ENCODE assay signal across 42 cellular contexts in genomic region chr5:148172377-148172776, GRCh38. TPM values are rescaled to one million over a fixed set of nuclear protein-coding genes. Genes with fewer than 3 reads are reported as not detected.
"Had no signal": no experiment of that assay in that cellular context is flagged by ENCODE, and none has a peak within 500 bp of the region (broad histone marks: within the 10 kb centered on the region; RNA-seq: fewer than 3 reads in every experiment).

No MANE protein-coding gene starts in this region.

- H3K36me3 ChIP-seq: adrenal gland, ascending aorta, brain microvascular endothelial cell, breast epithelium, cardiac muscle cell had no signal

- H3K4me3 Mint-ChIP-seq: activated naive CD4-positive, alpha-beta T cell treated with anti-CD3 and anti-CD28 coated beads for 36 hours; activated naive CD4-positive, alpha-beta T cell treated with anti-CD3 and anti-CD28 coated beads, Interleukin-2, amount 10 ng/mL, durations not matched to agents 7 days and 5 days; activated naive CD4-positive, alpha-beta T cell treated with anti-CD3 and anti-CD28 coated beads, Interleukin-2, amount 50 U/mL, for 24 hours; activated naive CD8-positive, alpha-beta T cell; activated naive CD8-positive, alpha-beta T cell treated with anti-CD3 and anti-CD28 coated beads for 36 hours; activated naive CD8-positive, alpha-beta T cell treated with anti-CD3 and anti-CD28 coated beads, Interleukin-2, amount 10 ng/mL, durations not matched to agents 7 days and 5 days; activated naive CD8-positive, alpha-beta T cell treated with anti-CD3 and anti-CD28 coated beads, Interleukin-2, amount 50 U/mL, for 24 hours; activated T-cell treated with anti-CD3 and anti-CD28 coated beads, Interleukin-2, amount 50 U/mL, for 24 hours; activated T-cell treated with anti-CD3 and anti-CD28 coated beads, Interleukin-2, amount 50 U/mL, for 4 hours; activated T-cell treated with anti-CD3 and anti-CD28 coated beads, Interleukin-2, amount 50 U/mL, for 72 hours; activated T-helper 1 cell treated with anti-CD3 and anti-CD28 coated beads, Interleukin-12 subunit alpha, Interleukin-12 subunit beta, Interleukin-2, Interleukin-4 antibody, amounts not matched to agents 30 ng/mL and 10 ng/mL and 1 ng/mL, durations not matched to agents 14 hours and 24 hours and 36 hours; activated T-helper 17 cell treated with anti-CD3 and anti-CD28 coated beads, Interleukin-2, amount 50 U/mL, for 72 hours; brain; central memory CD8-positive, alpha-beta T cell had no signal

- H3K4me1 Mint-ChIP-seq: activated naive CD4-positive, alpha-beta T cell treated with anti-CD3 and anti-CD28 coated beads, Interleukin-2, amount 10 ng/mL, durations not matched to agents 7 days and 5 days; activated naive CD4-positive, alpha-beta T cell treated with anti-CD3 and anti-CD28 coated beads, Interleukin-2, amount 50 U/mL, for 24 hours; activated naive CD8-positive, alpha-beta T cell treated with anti-CD3 and anti-CD28 coated beads for 36 hours; activated naive CD8-positive, alpha-beta T cell treated with anti-CD3 and anti-CD28 coated beads, Interleukin-2, amount 10 ng/mL, durations not matched to agents 7 days and 5 days; activated naive CD8-positive, alpha-beta T cell treated with anti-CD3 and anti-CD28 coated beads, Interleukin-2, amount 50 U/mL, for 24 hours; activated T-helper 17 cell treated with anti-CD3 and anti-CD28 coated beads, Interleukin-2, amount 50 U/mL, for 72 hours; brain; central memory CD8-positive, alpha-beta T cell had no signal

- H3K4me3 ChIP-seq: adrenal gland, ascending aorta, body of pancreas, breast epithelium, cardiac muscle cell had no signal

- H3K27ac Mint-ChIP-seq: activated naive CD4-positive, alpha-beta T cell treated with anti-CD3 and anti-CD28 coated beads for 36 hours; activated naive CD4-positive, alpha-beta T cell treated with anti-CD3 and anti-CD28 coated beads, Interleukin-2, amount 10 ng/mL, durations not matched to agents 7 days and 5 days; activated naive CD4-positive, alpha-beta T cell treated with anti-CD3 and anti-CD28 coated beads, Interleukin-2, amount 50 U/mL, for 24 hours; activated naive CD4-positive, alpha-beta T cell treated with anti-CD3 and anti-CD28 coated beads, Interleukin-2, amount 50 U/mL, for 72 hours; activated naive CD8-positive, alpha-beta T cell; activated naive CD8-positive, alpha-beta T cell treated with anti-CD3 and anti-CD28 coated beads for 36 hours; activated naive CD8-positive, alpha-beta T cell treated with anti-CD3 and anti-CD28 coated beads, Interleukin-2, amount 10 ng/mL, durations not matched to agents 7 days and 5 days; activated naive CD8-positive, alpha-beta T cell treated with anti-CD3 and anti-CD28 coated beads, Interleukin-2, amount 50 U/mL, for 24 hours; activated T-cell treated with anti-CD3 and anti-CD28 coated beads, Interleukin-2, amount 50 U/mL, for 24 hours; activated T-cell treated with anti-CD3 and anti-CD28 coated beads, Interleukin-2, amount 50 U/mL, for 72 hours; activated T-helper 1 cell treated with anti-CD3 and anti-CD28 coated beads, Interleukin-12 subunit alpha, Interleukin-12 subunit beta, Interleukin-2, Interleukin-4 antibody, amounts not matched to agents 30 ng/mL and 10 ng/mL and 1 ng/mL, durations not matched to agents 14 hours and 24 hours and 36 hours; activated T-helper 17 cell treated with anti-CD3 and anti-CD28 coated beads, Interleukin-2, amount 50 U/mL, for 72 hours; activated T-helper 2 cell treated with anti-CD3 and anti-CD28 coated beads, Interferon-gamma antibody, Interleukin-2, Interleukin-4, amounts not matched to agents 10 μg/mL and 5 μg/mL and 100 μg/mL, durations not matched to agents 14 hours and 24 hours and 36 hours; brain had no signal

- H3K9me3 ChIP-seq: adrenal gland, ascending aorta, body of pancreas, breast epithelium had no signal

- H3K27me3 ChIP-seq: ascending aorta, body of pancreas, brain microvascular endothelial cell, breast epithelium, cardiac muscle cell had no signal

- H3K27me3 Mint-ChIP-seq: activated naive CD4-positive, alpha-beta T cell treated with anti-CD3 and anti-CD28 coated beads, Interleukin-2, amount 10 ng/mL, durations not matched to agents 7 days and 5 days; brain had no signal

- H3K36me3 Mint-ChIP-seq: activated naive CD4-positive, alpha-beta T cell treated with anti-CD3 and anti-CD28 coated beads, Interleukin-2, amount 10 ng/mL, durations not matched to agents 7 days and 5 days; activated naive CD4-positive, alpha-beta T cell treated with anti-CD3 and anti-CD28 coated beads, Interleukin-2, amount 50 U/mL, for 24 hours; activated naive CD4-positive, alpha-beta T cell treated with anti-CD3 and anti-CD28 coated beads, Interleukin-2, amount 50 U/mL, for 72 hours; activated naive CD8-positive, alpha-beta T cell; activated naive CD8-positive, alpha-beta T cell treated with anti-CD3 and anti-CD28 coated beads for 36 hours; activated naive CD8-positive, alpha-beta T cell treated with anti-CD3 and anti-CD28 coated beads, Interleukin-2, amount 10 ng/mL, durations not matched to agents 7 days and 5 days; brain had no signal

- H3K27ac ChIP-seq: adrenal gland, ascending aorta, body of pancreas, brain microvascular endothelial cell, breast epithelium, cardiac muscle cell had no signal

- H3K9me3 Mint-ChIP-seq: activated naive CD4-positive, alpha-beta T cell treated with anti-CD3 and anti-CD28 coated beads for 36 hours; activated naive CD4-positive, alpha-beta T cell treated with anti-CD3 and anti-CD28 coated beads, Interleukin-2, amount 10 ng/mL, durations not matched to agents 7 days and 5 days; activated naive CD4-positive, alpha-beta T cell treated with anti-CD3 and anti-CD28 coated beads, Interleukin-2, amount 50 U/mL, for 24 hours; activated naive CD4-positive, alpha-beta T cell treated with anti-CD3 and anti-CD28 coated beads, Interleukin-2, amount 50 U/mL, for 72 hours; activated naive CD8-positive, alpha-beta T cell treated with anti-CD3 and anti-CD28 coated beads for 36 hours; activated naive CD8-positive, alpha-beta T cell treated with anti-CD3 and anti-CD28 coated beads, Interleukin-2, amount 10 ng/mL, durations not matched to agents 7 days and 5 days; activated naive CD8-positive, alpha-beta T cell treated with anti-CD3 and anti-CD28 coated beads, Interleukin-2, amount 50 U/mL, for 24 hours; activated T-cell treated with anti-CD3 and anti-CD28 coated beads, Interleukin-2, amount 50 U/mL, for 24 hours; activated T-cell treated with anti-CD3 and anti-CD28 coated beads, Interleukin-2, amount 50 U/mL, for 4 hours; activated T-cell treated with anti-CD3 and anti-CD28 coated beads, Interleukin-2, amount 50 U/mL, for 72 hours; activated T-helper 1 cell treated with anti-CD3 and anti-CD28 coated beads, Interleukin-12 subunit alpha, Interleukin-12 subunit beta, Interleukin-2, Interleukin-4 antibody, amounts not matched to agents 30 ng/mL and 10 ng/mL and 1 ng/mL, durations not matched to agents 14 hours and 24 hours and 36 hours; activated T-helper 17 cell treated with anti-CD3 and anti-CD28 coated beads, Interleukin-2, amount 50 U/mL, for 72 hours; activated T-helper 2 cell treated with anti-CD3 and anti-CD28 coated beads, Interferon-gamma antibody, Interleukin-2, Interleukin-4, amounts not matched to agents 10 μg/mL and 5 μg/mL and 100 μg/mL, durations not matched to agents 14 hours and 24 hours and 36 hours; brain; central memory CD8-positive, alpha-beta T cell had no signal

- H3K4me1 ChIP-seq: adrenal gland, ascending aorta, body of pancreas, breast epithelium had no signal

- DNase-seq: activated effector memory CD4-positive, alpha-beta T cell treated with anti-CD3 and anti-CD28 coated beads, Interleukin-2, amount 50 U/mL, for 16 hours; activated effector memory CD4-positive, alpha-beta T cell treated with Interleukin-2 at 50 U/mL for 16 hours; activated gamma-delta T cell; activated gamma-delta T cell treated with Interleukin-2 at 50 U/mL for 16 hours; activated naive CD4-positive, alpha-beta T cell; activated naive CD4-positive, alpha-beta T cell treated with anti-CD3 and anti-CD28 coated beads for 36 hours; activated naive CD4-positive, alpha-beta T cell treated with anti-CD3 and anti-CD28 coated beads, Interleukin-2, amount 10 ng/mL, durations not matched to agents 7 days and 5 days; activated naive CD4-positive, alpha-beta T cell treated with anti-CD3 and anti-CD28 coated beads, Interleukin-2, amount 50 U/mL, for 16 hours; activated naive CD4-positive, alpha-beta T cell treated with Interleukin-2 at 50 U/mL for 16 hours; activated naive CD8-positive, alpha-beta T cell treated with anti-CD3 and anti-CD28 coated beads for 36 hours; activated naive CD8-positive, alpha-beta T cell treated with anti-CD3 and anti-CD28 coated beads, Interleukin-2, amount 10 ng/mL, durations not matched to agents 7 days and 5 days; activated naive CD8-positive, alpha-beta T cell treated with anti-CD3 and anti-CD28 coated beads, Interleukin-2, amount 50 U/mL, for 24 hours; activated T-cell treated with anti-CD3 and anti-CD28 coated beads, Interleukin-2, amount 50 U/mL, for 24 hours; activated T-cell treated with anti-CD3 and anti-CD28 coated beads, Interleukin-2, amount 50 U/mL, for 4 hours; activated T-cell treated with anti-CD3 and anti-CD28 coated beads, Interleukin-2, amount 50 U/mL, for 48 hours; activated T-cell treated with anti-CD3 and anti-CD28 coated beads, Interleukin-2, amount 50 U/mL, for 72 hours; adrenal gland; amniotic stem cell; amygdala; anterior cingulate cortex; aorta; body of pancreas; brain microvascular endothelial cell; caudate nucleus; central memory CD4-positive, alpha-beta T cell; cerebellar nuclear complex had no signal

- ATAC-seq: activated naive CD4-positive, alpha-beta T cell treated with anti-CD3 and anti-CD28 coated beads, Interleukin-2, amount 50 U/mL, for 72 hours; activated naive CD8-positive, alpha-beta T cell treated with anti-CD3 and anti-CD28 coated beads, Interleukin-2, amount 50 U/mL, for 24 hours; activated T-cell treated with anti-CD3 and anti-CD28 coated beads, Interleukin-2, amount 50 U/mL, for 4 hours; activated T-cell treated with anti-CD3 and anti-CD28 coated beads, Interleukin-2, amount 50 U/mL, for 72 hours; activated T-helper 17 cell treated with anti-CD3 and anti-CD28 coated beads, Interleukin-2, amount 50 U/mL, for 72 hours; body of pancreas had no signal

RNA-seq across cellular contexts. Expression of gene SPINK14, which starts 4.0 kb away (rescaled TPM):
- total RNA-seq: activated naive CD4-positive, alpha-beta T cell treated with anti-CD3 and anti-CD28 coated beads for 36 hours; activated naive CD4-positive, alpha-beta T cell treated with anti-CD3 and anti-CD28 coated beads, Interleukin-2, amount 50 U/mL, for 72 hours; activated naive CD8-positive, alpha-beta T cell treated with anti-CD3 and anti-CD28 coated beads for 36 hours; activated naive CD8-positive, alpha-beta T cell treated with anti-CD3 and anti-CD28 coated beads, Interleukin-2, amount 10 ng/mL, durations not matched to agents 7 days and 5 days; activated T-cell treated with anti-CD3 and anti-CD28 coated beads, Interleukin-2, amount 50 U/mL, for 4 hours; activated T-cell treated with anti-CD3 and anti-CD28 coated beads, Interleukin-2, amount 50 U/mL, for 72 hours; activated T-helper 1 cell treated with anti-CD3 and anti-CD28 coated beads, Interleukin-12 subunit alpha, Interleukin-12 subunit beta, Interleukin-2, Interleukin-4 antibody, amounts not matched to agents 30 ng/mL and 10 ng/mL and 1 ng/mL, durations not matched to agents 14 hours and 24 hours and 36 hours; activated T-helper 17 cell treated with anti-CD3 and anti-CD28 coated beads, Interleukin-2, amount 50 U/mL, for 72 hours; activated T-helper 2 cell treated with anti-CD3 and anti-CD28 coated beads, Interferon-gamma antibody, Interleukin-2, Interleukin-4, amounts not matched to agents 10 μg/mL and 5 μg/mL and 100 μg/mL, durations not matched to agents 14 hours and 24 hours and 36 hours; adrenal gland; aorta; ascending aorta; astrocyte; body of pancreas; breast epithelium; bronchial epithelial cell; cardiac muscle cell; cardiac septum; cerebellum; chondrocyte had no signal

RNA-seq across cellular contexts. Expression of gene SPINK6, which starts 30.5 kb away (rescaled TPM):
- total RNA-seq: activated naive CD4-positive, alpha-beta T cell treated with anti-CD3 and anti-CD28 coated beads for 36 hours; activated naive CD4-positive, alpha-beta T cell treated with anti-CD3 and anti-CD28 coated beads, Interleukin-2, amount 50 U/mL, for 72 hours; activated naive CD8-positive, alpha-beta T cell treated with anti-CD3 and anti-CD28 coated beads for 36 hours; activated naive CD8-positive, alpha-beta T cell treated with anti-CD3 and anti-CD28 coated beads, Interleukin-2, amount 10 ng/mL, durations not matched to agents 7 days and 5 days; activated T-cell treated with anti-CD3 and anti-CD28 coated beads, Interleukin-2, amount 50 U/mL, for 4 hours; activated T-cell treated with anti-CD3 and anti-CD28 coated beads, Interleukin-2, amount 50 U/mL, for 72 hours; activated T-helper 1 cell treated with anti-CD3 and anti-CD28 coated beads, Interleukin-12 subunit alpha, Interleukin-12 subunit beta, Interleukin-2, Interleukin-4 antibody, amounts not matched to agents 30 ng/mL and 10 ng/mL and 1 ng/mL, durations not matched to agents 14 hours and 24 hours and 36 hours; activated T-helper 17 cell treated with anti-CD3 and anti-CD28 coated beads, Interleukin-2, amount 50 U/mL, for 72 hours; activated T-helper 2 cell treated with anti-CD3 and anti-CD28 coated beads, Interferon-gamma antibody, Interleukin-2, Interleukin-4, amounts not matched to agents 10 μg/mL and 5 μg/mL and 100 μg/mL, durations not matched to agents 14 hours and 24 hours and 36 hours; aorta; ascending aorta; astrocyte; body of pancreas; breast epithelium; bronchial epithelial cell; cardiac muscle cell; cardiac septum; cerebellum; chondrocyte had no signal
